24 cellular contexts compared by ENCODE assay signal in the genomic region with DNA sequence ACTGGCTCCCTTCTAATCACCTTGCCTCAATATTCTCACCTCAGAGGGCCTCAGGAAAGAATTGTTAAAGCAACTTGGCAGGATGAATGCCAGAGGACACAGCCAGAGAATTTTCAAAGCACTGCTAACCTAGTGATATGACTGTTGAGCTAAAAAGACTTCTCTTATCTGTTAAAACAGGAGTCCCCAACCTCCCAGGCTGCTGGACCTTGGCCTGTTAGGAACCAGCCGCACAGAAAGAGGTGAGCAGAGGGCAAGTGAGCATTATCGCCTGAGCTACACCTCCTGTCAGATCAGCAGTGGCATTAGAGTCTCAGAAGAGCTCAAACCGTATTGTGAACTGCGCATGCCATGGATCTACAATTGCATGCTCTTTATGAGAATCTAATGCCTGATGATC. TPM values are rescaled to one million over a fixed set of nuclear protein-coding genes. Genes with fewer than 3 reads are reported as not detected.
"Had no signal": no experiment of that assay in that cellular context is flagged by ENCODE, and none has a peak within 500 bp of the region (broad histone marks: within the 10 kb centered on the region; RNA-seq: fewer than 3 reads in every experiment).

No MANE protein-coding gene starts in this region.

- H3K27ac ChIP-seq: dorsolateral prefrontal cortex, esophagus muscularis mucosa, gastrocnemius medialis, parathyroid adenoma, prostate gland, sigmoid colon, skin epidermis, testis, tibial nerve, upper lobe of right lung, vagina had no signal

- H3K79me2 ChIP-seq: parathyroid adenoma had no signal

- FAIRE-seq: endometrium, keratinocyte had no signal

- H3K4me1 ChIP-seq: gastrocnemius medialis, parathyroid adenoma, prostate gland, testis, upper lobe of right lung, vagina had no signal

- H3K9me3 ChIP-seq: esophagus muscularis mucosa, gastrocnemius medialis, prostate gland, sigmoid colon, testis, tibial nerve, upper lobe of right lung, vagina had no signal

- DNase-seq: cortex of kidney; dorsolateral prefrontal cortex; effector CD8-positive, alpha-beta T cell; gastrocnemius medialis; immature natural killer cell; mesendoderm; naive thymus-derived CD4-positive, alpha-beta T cell; nephron progenitor cell; sigmoid colon; stimulated activated CD4-positive, alpha-beta T cell treated with anti-CD3 and anti-CD28 coated beads, Interleukin-2, amount 100 ng/mL, for 24 hours; stimulated activated CD4-positive, alpha-beta T cell treated with anti-CD3 and anti-CD28 coated beads, Interleukin-4, amount 100 ng/mL, for 4 hours; stimulated activated naive B cell treated with anti-CD40 and anti-IgM and Interleukin-4, amounts not matched to agents 10 μg/mL and 1 μg/mL and 100 μg/mL, for 72 hours; stimulated activated naive CD8-positive, alpha-beta T cell treated with anti-CD3 and anti-CD28 coated beads, Interleukin-15, amount 100 ng/mL, for 72 hours; testis; upper lobe of right lung had no signal

- H3K27me3 ChIP-seq: esophagus muscularis mucosa, gastrocnemius medialis, sigmoid colon, testis, upper lobe of right lung, vagina had no signal

- H2AFZ ChIP-seq: parathyroid adenoma had no signal

- ATAC-seq: gastrocnemius medialis; naive thymus-derived CD4-positive, alpha-beta T cell; stimulated activated naive B cell treated with anti-CD40 and anti-IgM and Interleukin-4, amounts not matched to agents 10 μg/mL and 1 μg/mL and 100 μg/mL, for 72 hours; stimulated activated naive CD8-positive, alpha-beta T cell treated with anti-CD3 and anti-CD28 coated beads, Interleukin-15, amount 100 ng/mL, for 72 hours; upper lobe of right lung had no signal

- H3K4me3 ChIP-seq: dorsolateral prefrontal cortex, esophagus muscularis mucosa, gastrocnemius medialis, prostate gland, sigmoid colon, skin epidermis, testis, tibial nerve, upper lobe of right lung, vagina had no signal

- H3K9ac ChIP-seq: parathyroid adenoma had no signal

- H3K36me3 ChIP-seq: esophagus muscularis mucosa, gastrocnemius medialis, prostate gland, sigmoid colon, tibial nerve, upper lobe of right lung, vagina had no signal

RNA-seq across cellular contexts. Expression of gene KCNE5, which starts 1.7 kb away (rescaled TPM):
- total RNA-seq: esophagus muscularis mucosa, fibroblast of villous mesenchyme, prostate gland, upper lobe of right lung had no signal
- polyA plus RNA-seq: naive thymus-derived CD4-positive, alpha-beta T cell; sigmoid colon had no signal
